ENCODE assay signal across 8 cellular contexts in genomic region chr9:72305102-72305546, GRCh38. TPM values are rescaled to one million over a fixed set of nuclear protein-coding genes. Genes with fewer than 3 reads are reported as not detected.
DNase-seq lines count a peak whose midpoint lies in the region; ATAC-seq and TF ChIP-seq lines count a peak whose summit lies in the region.

No MANE protein-coding gene starts in this region.

- H3K27ac ChIP-seq in HCT116 (ENCODE audit: low read depth, low read length) (no peak overlapping the region; the same call in 1 of the 2 replicates), brain microvascular endothelial cell (no peak overlapping the region), spleen (peak overlapping the region; percentile 61 to 92 (median 88)), RWPE1 (no peak overlapping the region)

- no peak for TF ChIP-seq RAD21 in HCT116 (IDR thresholded peaks at IDR 0.05; ENCODE audit: low read depth)

- H3K79me2 ChIP-seq in HCT116 (ENCODE audit: insufficient read depth, low read length): no peaks in the 10 kb centered on the region

- RAD21 ChIA-PET in HCT116 (lab: Charles Lee; ENCODE audit: low non-redundant PET in 1 of 2, low total read pairs in 2 of 2, uncharacterized antibody in 2 of 2, unreplicated experiment in 2 of 2): no interaction called here

- in situ Hi-C loops in brain microvascular endothelial cell (cut with HindIII; ENCODE audit: low pct_ligation_motif_present, low sequenced_read_pairs): no loop called here

- peaks cover 75 to 89% of the 10 kb centered on the region in 2 donors for H3K4me1 Mint-ChIP-seq in immature natural killer cell

- no peaks in the 10 kb centered on the region for H3K9me2 ChIP-seq in HCT116 (ENCODE audit: insufficient read depth)

- CTCF ChIA-PET in HCT116 (lab: Charles Lee) (interaction anchor here (1.1 kb wide), 1 partner anchor 10 kb away, joined by 5 read pairs; no protein-coding TSS in a partner anchor), RWPE1 (lab: Yijun Ruan, JAX) (no interaction called here)

- H3K36me3 Mint-ChIP-seq in immature natural killer cell: peaks cover 0 to 18% (median 0%) of the 10 kb centered on the region in 3 donors

- DNase-seq in HCT116 (ENCODE audit: low read depth, low spot score) (peak; percentile 95), NCI-H2227 (lab: John Stamatoyannopoulos, UW; ENCODE audit: unreplicated experiment) (peak; percentile 93), brain microvascular endothelial cell (peak; percentile 42), immature natural killer cell (peak; percentile 46 to 52 (median 47)), spleen (peak; percentile 87), RWPE1 (ENCODE audit: low spot score) (no peak)
- no peak for DNase-seq in stimulated activated CD4-positive, alpha-beta T cell treated with anti-CD3 and anti-CD28 coated beads, Interleukin-4, amount 100 ng/mL, for 1 hour

- no peaks in the 10 kb centered on the region for H4K20me1 ChIP-seq in HCT116 (ENCODE audit: insufficient read depth)

- intact Hi-C loops in HCT116 (cut with micrococcal nuclease) (no loop called here), spleen (cut with DNase I; ENCODE audit: low total_unique reads) (loop anchor here (10.0 kb wide), 1 partner anchor 50 kb away; no protein-coding TSS in a partner anchor)

- H3K9ac ChIP-seq in HCT116 (ENCODE audit: low read length): peak overlapping the region; percentile 54

- peak overlapping the region; percentile 49 to 54 for H3K4me3 ChIP-seq in HCT116 (replicated peaks in 1 of 2; ENCODE audit: low read depth in 1 of 2, low read length in 2 of 2)
- peak overlapping the region; percentile 28 for H3K4me3 ChIP-seq in brain microvascular endothelial cell (ENCODE audit: low read depth, low read length)
- H3K4me3 ChIP-seq in spleen: peak overlapping the region in 6 of 8 donors; percentile 13 to 65 (median 22)

- POLR2A ChIA-PET in HCT116 (lab: Charles Lee) (interaction anchor here (0.7 to 1.6 kb wide), 9 partner anchors 10 to 284 kb away, joined by 3 to 15 read pairs (median 3); partner anchors contain the start of gene ZFAND5), RWPE1 (lab: Yijun Ruan, JAX; ENCODE audit: low non-redundant PET) (no interaction called here)

- peak overlapping the region; percentile 87 to 95 (median 92) for H3K27ac Mint-ChIP-seq in immature natural killer cell

- H3K36me3 ChIP-seq in HCT116 (ENCODE audit: control insufficient read depth in 1 of 2, insufficient read depth in 2 of 2, low read length in 2 of 2) (no peaks in the 10 kb centered on the region), brain microvascular endothelial cell (replicated peaks) (no peaks in the 10 kb centered on the region), spleen (no peaks in the 10 kb centered on the region)

- H3K9me3 Mint-ChIP-seq in immature natural killer cell: no peaks in the 10 kb centered on the region

- ATAC-seq in GM18498 (IDR thresholded peaks at IDR 0.05; ENCODE audit: unreplicated experiment): peak; percentile 85
- peak; percentile 100 for ATAC-seq in HCT116

- H2AFZ ChIP-seq in HCT116 (ENCODE audit: low read depth, low read length, poor library complexity, severe bottlenecking): peak overlapping the region; percentile 64

- peak overlapping the region; percentile 74 for H3K4me2 ChIP-seq in HCT116 (ENCODE audit: low read length)

- WGBS in spleen, 5 donors: 6 to 14% (median 10%) methylated on average over 8 of the region's 8 CpGs

- no TSS peak for BruUV-seq in HCT116 (replicated peaks; lab: Mats Ljungman, UMichigan)

- TF ChIP-seq CTCF in HCT116 (IDR thresholded peaks at IDR 0.05 in 2 of 3, conservative IDR thresholded peaks at IDR 0.05 in 1 of 3; ENCODE audit: borderline replicate concordance in 1 of 3, insufficient read depth in 1 of 3, low read depth in 2 of 3, low read length in 2 of 3) (no peak), brain microvascular endothelial cell (IDR thresholded peaks at IDR 0.05; ENCODE audit: low read depth, low read length, missing control alignments) (no peak), spleen (IDR thresholded peaks at IDR 0.05 in 8 of 11, conservative IDR thresholded peaks at IDR 0.05 in 3 of 11) (no peak), RWPE1 (conservative IDR thresholded peaks at IDR 0.05; ENCODE audit: low read depth) (no peak)

- no peaks in the 10 kb centered on the region for H3K9me3 ChIP-seq in HCT116 (ENCODE audit: control insufficient read depth in 1 of 2, insufficient read depth in 1 of 2, low read depth in 1 of 2, low read length in 2 of 2)
- no peaks in the 10 kb centered on the region for H3K9me3 ChIP-seq in spleen

- TF ChIP-seq POLR2A in HCT116 (IDR thresholded peaks at IDR 0.05; ENCODE audit: borderline replicate concordance, extremely low read depth, insufficient read depth, insufficient read length) (peak; percentile 6), spleen (IDR thresholded peaks at IDR 0.05) (no peak)

- peak overlapping the region; percentile 87 to 95 (median 88) for H3K4me3 Mint-ChIP-seq in immature natural killer cell

- peaks cover 4 to 29% of the 10 kb centered on the region in 2 experiments for H3K4me1 ChIP-seq in HCT116 (ENCODE audit: control insufficient read depth in 1 of 2, insufficient read depth in 2 of 2, low read length in 2 of 2)
- H3K4me1 ChIP-seq in spleen: peaks cover 13 to 56% (median 32%) of the 10 kb centered on the region in 6 donors

- peaks cover 0 to 2% (median 1%) of the 10 kb centered on the region in 3 donors for H3K27me3 Mint-ChIP-seq in immature natural killer cell (ENCODE audit: low read depth in 3 of 3)

- H3K27me3 ChIP-seq in HCT116 (ENCODE audit: insufficient read depth, low read length) (no peaks in the 10 kb centered on the region), brain microvascular endothelial cell (replicated peaks) (no peaks in the 10 kb centered on the region), spleen (replicated peaks in 1 of 7) (no peaks in the 10 kb centered on the region)

TF ChIP-seq in HCT116, 20 proteins besides CTCF, POLR2A, EP300 and RAD21:
- TF ChIP-seq ELF1 (IDR thresholded peaks at IDR 0.05; ENCODE audit: borderline replicate concordance, low read depth): peak; percentile 30; the same call in 1 of the 2 replicates
- TF ChIP-seq CEBPB (IDR thresholded peaks at IDR 0.05; ENCODE audit: low read depth): 0 out of 2 replicates have a peak, but pooled peaks have one; percentile 9
- peak; percentile 90 for TF ChIP-seq POLR2AphosphoS5 (IDR thresholded peaks at IDR 0.05; ENCODE audit: low read depth, low read length)
- TF ChIP-seq REST (IDR thresholded peaks at IDR 0.05; ENCODE audit: low read depth): no peak
- no peak for TF ChIP-seq YY1 (IDR thresholded peaks at IDR 0.05; ENCODE audit: extremely low read depth, insufficient replicate concordance, low read depth, low read length)
- peak; percentile 73 for TF ChIP-seq CBX3 (IDR thresholded peaks at IDR 0.05; ENCODE audit: low read depth)
- TF ChIP-seq SIN3A (IDR thresholded peaks at IDR 0.05; ENCODE audit: low read depth): peak; percentile 66; the same call in 1 of the 2 replicates
- TF ChIP-seq SP1 (IDR thresholded peaks at IDR 0.05; ENCODE audit: low read depth): peak; percentile 82
- peak; percentile 51; the same call in 1 of the 2 replicates for TF ChIP-seq MAX (IDR thresholded peaks at IDR 0.05)
- 0 out of 2 replicates have a peak, but pooled peaks have one; percentile 11 for TF ChIP-seq EGR1 (IDR thresholded peaks at IDR 0.05; ENCODE audit: low read depth)
- no peak for TF ChIP-seq EZH2 (IDR thresholded peaks at IDR 0.05)

RNA-seq across cellular contexts. Expression of gene ZFAND5, which starts 59.9 kb away (rescaled TPM):
- total RNA-seq in HCT116 (2021; ENCODE audit: unreplicated experiment) (128 TPM), spleen (100 to 1,000 TPM; 133 to 238 (median 153) TPM)
- 75.5 and 82.2 TPM in 2 replicates for polyA plus RNA-seq in HCT116 (2012)
- polyA plus RNA-seq in immature natural killer cell (10 to 100 TPM; 44.2 to 95.7 (median 53.7) TPM), spleen (10 to 100 TPM; 69.6 to 81.7 (median 70.7) TPM)

Comparison
In these comparisons a context has a peak if more than half of its experiments do, and no peak if none do; other contexts are left out.
1. DNase-seq: peak in HCT116 (single experiment), NCI-H2227 (single experiment), brain microvascular endothelial cell (single experiment), immature natural killer cell (3 of 3) and spleen (single experiment); none in RWPE1 (single experiment) and stimulated activated CD4-positive, alpha-beta T cell treated with anti-CD3 and anti-CD28 coated beads, Interleukin-4, amount 100 ng/mL, for 1 hour (single experiment).
2. H3K27ac ChIP-seq: peak in spleen (8 of 8); none in HCT116 (single experiment), brain microvascular endothelial cell (single experiment) and RWPE1 (single experiment).
3. Peak in every context shown above with its lines, with median percentiles within 50 percentile points of each other: H3K4me3 ChIP-seq.